Comparison of ENCODE assay signal across 8 cellular contexts in genomic region chr12:6769003-6769389, GRCh38. TPM values are rescaled to one million over a fixed set of nuclear protein-coding genes. Genes with fewer than 3 reads are reported as not detected.
DNase-seq lines count a peak whose midpoint lies in the region; ATAC-seq and TF ChIP-seq lines count a peak whose summit lies in the region.

No MANE protein-coding gene starts in this region.

- peaks cover 36% of the 10 kb centered on the region for H3K4me1 ChIP-seq in body of pancreas

- H3K4me3 ChIP-seq in AG09309 (ENCODE audit: control insufficient read depth, low read depth, low read length) (peak overlapping the region; percentile 93), MG63 (no peak overlapping the region; the same call in 1 of the 2 replicates), body of pancreas (no peak overlapping the region)

- H3K9me3 ChIP-seq in MG63 (no peaks in the 10 kb centered on the region), body of pancreas (no peaks in the 10 kb centered on the region)

- intact Hi-C loops in body of pancreas (cut with DNase I), result no loop called here

- no peaks in the 10 kb centered on the region for H3K27me3 ChIP-seq in MG63
- H3K27me3 ChIP-seq in body of pancreas, result no peaks in the 10 kb centered on the region

- 79 to 84% methylated on average over 6 of the region's 6 CpGs for WGBS in body of pancreas, 2 donors

- peaks cover 37% of the 10 kb centered on the region for H3K36me3 ChIP-seq in MG63
- H3K36me3 ChIP-seq in body of pancreas (replicated peaks in 1 of 2; ENCODE audit: insufficient read depth in 1 of 2, low read depth in 2 of 2), result no peaks in the 10 kb centered on the region

- DNase-seq in AG09309 (ENCODE audit: low read depth), result no peak
- peak; percentile 24 for DNase-seq in MG63
- peak in 3 of 4 donors; percentile 43 to 52 (median 49) for DNase-seq in body of pancreas
- DNase-seq in lung microvascular endothelial cell (ENCODE audit: low read depth in 2 of 2), result peak; percentile 52 to 60
- no peak for DNase-seq in NCI-H1092 treated with DMSO at 0.1 percent for 48 hours (lab: John Stamatoyannopoulos, UW)

- TF ChIP-seq POLR2A in body of pancreas (IDR thresholded peaks at IDR 0.05), result no peak

- no peak overlapping the region for H3K27ac ChIP-seq in body of pancreas

- no peak for ATAC-seq in body of pancreas
- ATAC-seq in GM19328 (IDR thresholded peaks at IDR 0.05; ENCODE audit: unreplicated experiment), result no peak
- no peak for ATAC-seq in HG03457 (IDR thresholded peaks at IDR 0.05; ENCODE audit: unreplicated experiment)
- no peak for ATAC-seq in HG02610 (IDR thresholded peaks at IDR 0.05; ENCODE audit: unreplicated experiment)

- no peak for TF ChIP-seq CTCF in AG09309 (IDR thresholded peaks at IDR 0.05; ENCODE audit: control insufficient read depth, insufficient read depth, low read depth, low read length, missing control alignments)
- TF ChIP-seq CTCF in body of pancreas (IDR thresholded peaks at IDR 0.05), result no peak

RNA-seq across cellular contexts. Expression of gene PTMS, which starts 2.8 kb away (rescaled TPM):
- 272 and 328 TPM in 2 replicates for total RNA-seq in MG63 (2014; rRNA removed; shearing (Covaris generic); ENCODE audit: low replicate concordance)
- total RNA-seq in body of pancreas (100 to 1,000 TPM in 1 of 2 donors, 10 to 100 TPM in 1; 69.5 to 109 TPM), lung microvascular endothelial cell (45.1 and 56.0 TPM in 2 replicates)

RNA-seq across cellular contexts. Expression of gene LAG3, which starts 3.3 kb away (rescaled TPM):
- total RNA-seq in MG63 (2014; rRNA removed; shearing (Covaris generic); ENCODE audit: low replicate concordance), result 0.17 TPM in 1 of 2 replicates, not detected in the other
- total RNA-seq in body of pancreas (not detected), lung microvascular endothelial cell (0.20 and 0.22 TPM in 2 replicates)

RNA-seq across cellular contexts. Expression of gene MLF2, which starts 16.1 kb away (rescaled TPM):
- total RNA-seq in MG63 (2014; rRNA removed; shearing (Covaris generic); ENCODE audit: low replicate concordance), result 178 and 274 TPM in 2 replicates
- total RNA-seq in body of pancreas, result 10 to 100 TPM; 59.4 to 76.5 TPM
- total RNA-seq in lung microvascular endothelial cell, result 69.8 and 70.2 TPM in 2 replicates

RNA-seq across cellular contexts. Expression of gene CD4, which starts 20.3 kb away (rescaled TPM):
- not detected in 2 replicates for total RNA-seq in MG63 (2014; rRNA removed; shearing (Covaris generic); ENCODE audit: low replicate concordance)
- total RNA-seq in body of pancreas (1 to 10 TPM; 3.0 to 5.2 TPM), lung microvascular endothelial cell (not detected in 2 replicates)

RNA-seq across cellular contexts. Expression of gene COPS7A, which starts 45.1 kb away (rescaled TPM):
- total RNA-seq in MG63 (2014; rRNA removed; shearing (Covaris generic); ENCODE audit: low replicate concordance), result 91.3 and 125 TPM in 2 replicates
- 10 to 100 TPM; 20.2 to 27.7 TPM for total RNA-seq in body of pancreas
- total RNA-seq in lung microvascular endothelial cell, result 28.3 and 43.5 TPM in 2 replicates

Comparison
In these comparisons a context has a peak if more than half of its experiments do, and no peak if none do; other contexts are left out.
1. DNase-seq: peak in MG63 (single experiment), body of pancreas (3 of 4) and lung microvascular endothelial cell (2 of 2); none in AG09309 (single experiment) and NCI-H1092 treated with DMSO at 0.1 percent for 48 hours (single experiment).